Comparison of ENCODE assay signal across 1 cellular context in genomic region chr22:20868225-20868944, GRCh38.
TF ChIP-seq lines count a peak whose summit lies in the region.

No MANE protein-coding gene starts in this region.

TF ChIP-seq in GM23338, 12 proteins besides CTCF, POLR2A, EP300 and RAD21:
- TF ChIP-seq REST (IDR thresholded peaks at IDR 0.05; ENCODE audit: unreplicated experiment) (no peak), JUNB (IDR thresholded peaks at IDR 0.05; ENCODE audit: unreplicated experiment) (no peak), POLR2AphosphoS5 (IDR thresholded peaks at IDR 0.05; ENCODE audit: low read depth) (no peak), ZNF462 (CRISPR knock-in tag; IDR thresholded peaks at IDR 0.05) (no peak), CREB1 (CRISPR knock-in tag; IDR thresholded peaks at IDR 0.05; ENCODE audit: low read depth) (no peak), EZH2 (IDR thresholded peaks at IDR 0.05; ENCODE audit: low read depth, unreplicated experiment) (no peak), ZNF114 (CRISPR knock-in tag; IDR thresholded peaks at IDR 0.05) (no peak), EZH2phosphoT487 (IDR thresholded peaks at IDR 0.05; ENCODE audit: unreplicated experiment) (no peak), ZNF331 (CRISPR knock-in tag; IDR thresholded peaks at IDR 0.05; ENCODE audit: low read depth) (no peak), ETS1 (IDR thresholded peaks at IDR 0.05) (no peak), STAT1 (IDR thresholded peaks at IDR 0.05; ENCODE audit: unreplicated experiment) (no peak), NANOG (IDR thresholded peaks at IDR 0.05; ENCODE audit: borderline replicate concordance) (no peak)
